Comparison of ENCODE assay signal across 15 cellular contexts in genomic region chr9:136941231-136942111, GRCh38. TPM values are rescaled to one million over a fixed set of nuclear protein-coding genes. Genes with fewer than 3 reads are reported as not detected.
DNase-seq lines count a peak whose midpoint lies in the region; ATAC-seq and TF ChIP-seq lines count a peak whose summit lies in the region.
"Had no signal": no experiment of that assay in that cellular context is flagged by ENCODE, and none has a peak within 500 bp of the region (broad histone marks: within the 10 kb centered on the region; RNA-seq: fewer than 3 reads in every experiment).

No MANE protein-coding gene starts in this region.

- no peak for TF ChIP-seq EP300 in SK-N-SH (IDR thresholded peaks at IDR 0.05; ENCODE audit: borderline replicate concordance in 1 of 2, low read depth in 1 of 2, low read length in 1 of 2)

- peaks cover 9% of the 10 kb centered on the region for H3F3A ChIP-seq in SK-N-SH (replicated peaks; ENCODE audit: insufficient read depth)

- H3K9me3 ChIP-seq in HEK293 (ENCODE audit: control insufficient read depth, insufficient read depth, low read depth, low read length) = no peaks in the 10 kb centered on the region
- H3K9me3 ChIP-seq in neuronal stem cell (replicated peaks in 1 of 2; ENCODE audit: control insufficient read depth in 2 of 2, insufficient read depth in 1 of 2, low read depth in 1 of 2, low read length in 2 of 2) = peaks cover 0 to 4% of the 10 kb centered on the region in 2 donors
- H3K9me3 ChIP-seq in SK-N-SH = no peaks in the 10 kb centered on the region
- H3K9me3 ChIP-seq: breast epithelium, mucosa of descending colon, sigmoid colon had no signal

- H3K14ac ChIP-seq in neuronal stem cell (ENCODE audit: low read length) = no peak overlapping the region

- H3K4me1 ChIP-seq in HEK293 (ENCODE audit: control insufficient read depth, insufficient read depth, low read length) (no peaks in the 10 kb centered on the region), neuronal stem cell (ENCODE audit: control insufficient read depth in 2 of 2, insufficient read depth in 1 of 2, low read depth in 1 of 2, low read length in 2 of 2) (peaks cover 8% of the 10 kb centered on the region in 2 donors), SK-N-SH (ENCODE audit: control insufficient read depth in 1 of 2, insufficient read depth in 2 of 2, low read depth in 1 of 2, low read length in 1 of 2) (peaks cover 0 to 17% of the 10 kb centered on the region in 2 experiments; a peak in 1 of 4 replicates)

- H3K23ac ChIP-seq in neuronal stem cell (ENCODE audit: low read depth, low read length, poor library complexity) = peak overlapping the region; percentile 65

- DNase-seq in ecto neural progenitor cell (ENCODE audit: low spot score) = peak; percentile 42
- no peak for DNase-seq in neuronal stem cell (ENCODE audit: low spot score)
- DNase-seq in SK-N-SH = no peak
- DNase-seq: activated CD8-positive, alpha-beta memory T cell treated with anti-CD3 and anti-CD28 coated beads for 24 hours; CD8-positive, alpha-beta memory T cell; NCI-H1436 treated with DMSO at 0.1 percent for 48 hours; occipital lobe; stimulated activated CD4-positive, alpha-beta T cell treated with anti-CD3 and anti-CD28 coated beads, Interleukin-1b, Interleukin-23, amount 100 ng/mL, for 48 hours had no signal

- peaks cover 13% of the 10 kb centered on the region for H4K20me1 ChIP-seq in SK-N-SH (ENCODE audit: insufficient read depth)

- H2BK15ac ChIP-seq in neuronal stem cell (ENCODE audit: low read length) = no peak overlapping the region

- H3K18ac ChIP-seq in neuronal stem cell (ENCODE audit: low read length) = peak overlapping the region; percentile 28

- no peak overlapping the region for H3K9ac ChIP-seq in neuronal stem cell (ENCODE audit: low read depth, low read length, poor library complexity)
- no peak overlapping the region for H3K9ac ChIP-seq in SK-N-SH

- H2BK120ac ChIP-seq in neuronal stem cell (ENCODE audit: low read depth, low read length) = no peak overlapping the region

- H3K4me3 ChIP-seq in HEK293 (ENCODE audit: low read depth, low read length) (no peak overlapping the region), neuronal stem cell (ENCODE audit: low read length in 2 of 2) (peak overlapping the region; percentile 6 to 7), SK-N-SH (ENCODE audit: low read depth in 2 of 2, low read length in 1 of 2) (no peak overlapping the region)
- H3K4me3 ChIP-seq: breast epithelium, mucosa of descending colon, sigmoid colon had no signal

- no peak overlapping the region for H2AK5ac ChIP-seq in neuronal stem cell (ENCODE audit: low read depth, low read length)

- no peak for TF ChIP-seq RAD21 in SK-N-SH (IDR thresholded peaks at IDR 0.05; ENCODE audit: low read length)

- H3K79me1 ChIP-seq in neuronal stem cell (ENCODE audit: low read depth, low read length) = peaks cover 27% of the 10 kb centered on the region

- no peak overlapping the region for H2BK5ac ChIP-seq in neuronal stem cell (ENCODE audit: low read length)

- H3K27me3 ChIP-seq in neuronal stem cell (ENCODE audit: control insufficient read depth in 3 of 3, insufficient read depth in 3 of 3, low read depth in 1 of 3, low read length in 3 of 3) = no peaks in the 10 kb centered on the region
- H3K27me3 ChIP-seq in SK-N-SH (ENCODE audit: insufficient read depth) = no peaks in the 10 kb centered on the region
- H3K27me3 ChIP-seq: breast epithelium, sigmoid colon had no signal

- no CpG with 5 or more reads among the region's 55 CpGs for WGBS in neuronal stem cell (ENCODE audit: extremely low coverage in 2 of 2, insufficient read length in 2 of 2, insufficient replicate concordance in 1 of 2), 2 donors
- WGBS in SK-N-SH (ENCODE audit: low lambda C conversion rate) = 95% methylated on average over 23 of the region's 55 CpGs

- POLR2A ChIA-PET in HEK293 (lab: Yijun Ruan, JAX) = interaction anchor here (0.6 kb wide), 1 partner anchor 11 kb away, joined by 3 read pairs; no protein-coding TSS in a partner anchor
- POLR2A ChIA-PET in SK-N-SH (lab: Yijun Ruan, JAX) = no interaction called here

- H3K36me3 ChIP-seq in HEK293 (ENCODE audit: control insufficient read depth in 2 of 2, insufficient read depth in 1 of 2, low read length in 2 of 2) = peaks cover 0 to 53% of the 10 kb centered on the region in 2 experiments; a peak in 1 of 3 replicates
- H3K36me3 ChIP-seq in neuronal stem cell (replicated peaks in 1 of 2; ENCODE audit: control insufficient read depth in 2 of 2, insufficient read depth in 2 of 2, low read length in 2 of 2) = peaks cover 42 to 54% of the 10 kb centered on the region in 2 donors
- H3K36me3 ChIP-seq in SK-N-SH (replicated peaks in 1 of 2; ENCODE audit: control insufficient read depth in 1 of 2, insufficient read depth in 2 of 2, low read length in 1 of 2) = peaks cover 10 to 38% of the 10 kb centered on the region in 2 experiments

- no peak for TF ChIP-seq CTCF in HEK293 (tag by site-specific recombination; IDR thresholded peaks at IDR 0.05)
- no peak for TF ChIP-seq CTCF in SK-N-SH (IDR thresholded peaks at IDR 0.05)

- H3K4me2 ChIP-seq in neuronal stem cell (ENCODE audit: insufficient read depth, low read length, poor library complexity, severe bottlenecking) = no peak overlapping the region
- no peak overlapping the region for H3K4me2 ChIP-seq in SK-N-SH

- H2AFZ ChIP-seq in neuronal stem cell (ENCODE audit: low read length) (no peak overlapping the region), SK-N-SH (ENCODE audit: low read depth) (no peak overlapping the region)

- no peak overlapping the region for H3K27ac ChIP-seq in HEK293 (ENCODE audit: extremely low read depth, low read depth, low read length)
- H3K27ac ChIP-seq in neuronal stem cell (replicated peaks; ENCODE audit: low read length) = no peak overlapping the region
- no peak overlapping the region for H3K27ac ChIP-seq in SK-N-SH (ENCODE audit: low read depth in 2 of 2, low read length in 1 of 2)
- H3K27ac ChIP-seq: breast epithelium, sigmoid colon had no signal

- no peaks in the 10 kb centered on the region for H3K9me2 ChIP-seq in SK-N-SH

- peak overlapping the region; percentile 17 for H4K8ac ChIP-seq in neuronal stem cell (ENCODE audit: low read depth, low read length)

- no peak for ATAC-seq in GM18907 (IDR thresholded peaks at IDR 0.05; ENCODE audit: unreplicated experiment)
- no peak for ATAC-seq in HG03159 (IDR thresholded peaks at IDR 0.05; ENCODE audit: unreplicated experiment)
- ATAC-seq: left colon, mucosa of descending colon had no signal

- peaks cover 28% of the 10 kb centered on the region for H3K79me2 ChIP-seq in SK-N-SH (ENCODE audit: insufficient read depth)

- H3K4ac ChIP-seq in neuronal stem cell (ENCODE audit: low read length) = no peak overlapping the region

- CTCF ChIA-PET in HEK293 (lab: Yijun Ruan, JAX) (interaction anchor here (0.7 kb wide), 1 partner anchor 9 kb away, joined by 3 read pairs; no protein-coding TSS in a partner anchor), SK-N-SH (lab: Yijun Ruan, JAX) (interaction anchor here (1.5 kb wide), 1 partner anchor 14 kb away, joined by 4 read pairs; no protein-coding TSS in a partner anchor)

- H2BK12ac ChIP-seq in neuronal stem cell (ENCODE audit: low read length) = peak overlapping the region; percentile 14

- H4K91ac ChIP-seq in neuronal stem cell (ENCODE audit: low read depth, low read length, poor library complexity) = no peak overlapping the region

TF ChIP-seq in HEK293, 187 proteins besides CTCF, POLR2A, EP300 and RAD21 (continues in another document):
- peak; percentile 80 for TF ChIP-seq SCRT2 (tag by site-specific recombination; IDR thresholded peaks at IDR 0.05)
- TF ChIP-seq ZNF157 (tag by site-specific recombination; IDR thresholded peaks at IDR 0.05) = peak; percentile 59; the same call in 1 of the 2 replicates
- peak; percentile 65; the same call in 1 of the 2 replicates for TF ChIP-seq SCRT1 (tag by site-specific recombination; IDR thresholded peaks at IDR 0.05; ENCODE audit: borderline replicate concordance)
- peak; percentile 31; the same call in 1 of the 2 replicates for TF ChIP-seq KLF8 (tag by site-specific recombination; IDR thresholded peaks at IDR 0.05)
- no peak for TF ChIP-seq ZNF211 (tag by site-specific recombination; IDR thresholded peaks at IDR 0.05; ENCODE audit: low read depth)

TF ChIP-seq in SK-N-SH, 30 proteins besides CTCF, POLR2A, EP300 and RAD21 (continues in another document):
- TF ChIP-seq TEAD4 (IDR thresholded peaks at IDR 0.05; ENCODE audit: borderline replicate concordance, insufficient read depth) = no peak
- TF ChIP-seq TCF12 (IDR thresholded peaks at IDR 0.05) = no peak
- no peak for TF ChIP-seq FOXJ3 (CRISPR knock-in tag; IDR thresholded peaks at IDR 0.05)
- no peak for TF ChIP-seq MXI1 (IDR thresholded peaks at IDR 0.05; ENCODE audit: low read depth, low read length)
- no peak for TF ChIP-seq FOSL2 (IDR thresholded peaks at IDR 0.05; ENCODE audit: borderline replicate concordance, low read depth)
- no peak for TF ChIP-seq YY1 (IDR thresholded peaks at IDR 0.05; ENCODE audit: low read depth)
- TF ChIP-seq RCOR1 (IDR thresholded peaks at IDR 0.05; ENCODE audit: low read length) = no peak
- TF ChIP-seq SMC3 (IDR thresholded peaks at IDR 0.05; ENCODE audit: low read depth, low read length) = no peak
- no peak for TF ChIP-seq NFIC (IDR thresholded peaks at IDR 0.05; ENCODE audit: borderline replicate concordance)

RNA-seq across cellular contexts. Expression of gene FBXW5, which starts 3.1 kb away (rescaled TPM):
- polyA plus RNA-seq in neuronal stem cell (2013, experiment 1 of 2) = 33.3 TPM
- polyA plus RNA-seq in neuronal stem cell (2013, experiment 2 of 2) = 31.2 TPM
- polyA plus RNA-seq in SK-N-SH (2012; rRNA removed) = 78.9 and 85.5 TPM in 2 replicates
- 20.0 and 39.4 TPM in 2 replicates for polyA plus RNA-seq in SK-N-SH (2012; cell fraction: cytosol; rRNA removed)
- 328 and 386 TPM in 2 replicates for polyA plus RNA-seq in SK-N-SH (2012; cell fraction: nucleus; rRNA removed)

RNA-seq across cellular contexts. Expression of gene C8G, which starts 3.6 kb away (rescaled TPM):
- 0.31 TPM for polyA plus RNA-seq in neuronal stem cell (2013, experiment 1 of 2)
- 0.22 TPM for polyA plus RNA-seq in neuronal stem cell (2013, experiment 2 of 2)
- polyA plus RNA-seq in SK-N-SH (2012; rRNA removed) = 0.28 and 0.49 TPM in 2 replicates
- polyA plus RNA-seq in SK-N-SH (2012; cell fraction: cytosol; rRNA removed) = 0.12 and 0.29 TPM in 2 replicates
- 5.5 and 7.4 TPM in 2 replicates for polyA plus RNA-seq in SK-N-SH (2012; cell fraction: nucleus; rRNA removed)
- polyA plus RNA-seq: CD8-positive, alpha-beta memory T cell had no signal

RNA-seq across cellular contexts. Expression of gene LCN12, which starts 10.6 kb away (rescaled TPM):
- 0.07 TPM for polyA plus RNA-seq in neuronal stem cell (2013, experiment 1 of 2)
- polyA plus RNA-seq in neuronal stem cell (2013, experiment 2 of 2) = 0.12 TPM
- 0.87 and 1.1 TPM in 2 replicates for polyA plus RNA-seq in SK-N-SH (2012; rRNA removed)
- polyA plus RNA-seq in SK-N-SH (2012; cell fraction: cytosol; rRNA removed) = 0.09 and 0.15 TPM in 2 replicates
- polyA plus RNA-seq in SK-N-SH (2012; cell fraction: nucleus; rRNA removed) = 6.2 and 6.8 TPM in 2 replicates
- polyA plus RNA-seq: CD8-positive, alpha-beta memory T cell had no signal

RNA-seq across cellular contexts. Expression of gene PTGDS, which starts 35.8 kb away (rescaled TPM):
- 0.33 TPM for polyA plus RNA-seq in neuronal stem cell (2013, experiment 1 of 2)
- 0.42 TPM for polyA plus RNA-seq in neuronal stem cell (2013, experiment 2 of 2)
- polyA plus RNA-seq in SK-N-SH (2012; rRNA removed) = not detected in 2 replicates
- polyA plus RNA-seq in SK-N-SH (2012; cell fraction: cytosol; rRNA removed) = not detected in 2 replicates
- 0.46 TPM in 1 of 2 replicates, not detected in the other for polyA plus RNA-seq in SK-N-SH (2012; cell fraction: nucleus; rRNA removed)

RNA-seq across cellular contexts. Expression of gene LCNL1, which starts 41.3 kb away (rescaled TPM):
- 0.07 TPM for polyA plus RNA-seq in neuronal stem cell (2013, experiment 1 of 2)
- polyA plus RNA-seq in neuronal stem cell (2013, experiment 2 of 2) = 0.07 TPM
- polyA plus RNA-seq in SK-N-SH (2012; rRNA removed) = not detected in 2 replicates
- not detected in 2 replicates for polyA plus RNA-seq in SK-N-SH (2012; cell fraction: cytosol; rRNA removed)
- polyA plus RNA-seq in SK-N-SH (2012; cell fraction: nucleus; rRNA removed) = 0.02 and 0.06 TPM in 2 replicates

Comparison
In these comparisons a context has a peak if more than half of its experiments do, and no peak if none do; other contexts are left out.
1. H3K4me3 ChIP-seq: peak in neuronal stem cell (2 of 2); none in HEK293 (single experiment) and SK-N-SH (0 of 2).
2. Of the 4 proteins assayed by ChIP-seq in both HEK293 and SK-N-SH: peak only in HEK293: PBX3; only in SK-N-SH: none; in both: none; in neither: 3.